9 cellular contexts compared by ENCODE assay signal in genomic region chr1:244449936-244450508, GRCh38. TPM values are rescaled to one million over a fixed set of nuclear protein-coding genes. Genes with fewer than 3 reads are reported as not detected.
A peak's percentile ranks its signal among the peaks of the same experiment; 100 is the strongest.
DNase-seq lines count a peak whose midpoint lies in the region; ATAC-seq and TF ChIP-seq lines count a peak whose summit lies in the region.
"Had no signal": no experiment of that assay in that cellular context is flagged by ENCODE, and none has a peak within 500 bp of the region (broad histone marks: within the 10 kb centered on the region; RNA-seq: fewer than 3 reads in every experiment).

No MANE protein-coding gene starts in this region.

- CTCF ChIA-PET in activated CD4-positive, alpha-beta memory T cell treated with anti-CD3 and anti-CD28 coated beads, Interleukin-2, amount 10 ng/mL, durations not matched to agents 7 days and 5 days (lab: Charles Lee) = interaction anchor here (1.3 kb wide), 1 partner anchor 37 kb away, joined by 3 read pairs; no protein-coding TSS in a partner anchor

- no peaks in the 10 kb centered on the region for H3K27me3 Mint-ChIP-seq in activated CD4-positive, alpha-beta memory T cell treated with anti-CD3 and anti-CD28 coated beads, Interleukin-2, amount 10 ng/mL, durations not matched to agents 7 days and 5 days

- H3K9me3 Mint-ChIP-seq in activated CD4-positive, alpha-beta memory T cell treated with anti-CD3 and anti-CD28 coated beads, Interleukin-2, amount 10 ng/mL, durations not matched to agents 7 days and 5 days = no peaks in the 10 kb centered on the region

- TF ChIP-seq CTCF in stomach (IDR thresholded peaks at IDR 0.05) = no peak

- peak overlapping the region; percentile 93 for H3K27ac Mint-ChIP-seq in activated CD4-positive, alpha-beta memory T cell treated with anti-CD3 and anti-CD28 coated beads, Interleukin-2, amount 10 ng/mL, durations not matched to agents 7 days and 5 days

- POLR2A ChIA-PET in activated CD4-positive, alpha-beta memory T cell treated with anti-CD3 and anti-CD28 coated beads, Interleukin-2, amount 10 ng/mL, durations not matched to agents 7 days and 5 days (lab: Charles Lee) = interaction anchor here (0.7 to 2.8 kb wide), 10 partner anchors 8 to 1195 kb away, joined by 3 to 14 read pairs (median 4); partner anchors contain the start of genes CEP170 and COX20

- no peaks in the 10 kb centered on the region for H3K27me3 ChIP-seq in stomach

- ATAC-seq in GM19351 (IDR thresholded peaks at IDR 0.05; ENCODE audit: unreplicated experiment) = no peak

- H3K36me3 ChIP-seq in stomach = no peaks in the 10 kb centered on the region

- peak overlapping the region; percentile 90 for H3K4me3 Mint-ChIP-seq in activated CD4-positive, alpha-beta memory T cell treated with anti-CD3 and anti-CD28 coated beads, Interleukin-2, amount 10 ng/mL, durations not matched to agents 7 days and 5 days

- H3K9me3 ChIP-seq in iPS-18c (ENCODE audit: control insufficient read depth, insufficient read depth, low read length) (no peaks in the 10 kb centered on the region), stomach (no peaks in the 10 kb centered on the region)

- H3K4me1 Mint-ChIP-seq in activated CD4-positive, alpha-beta memory T cell treated with anti-CD3 and anti-CD28 coated beads, Interleukin-2, amount 10 ng/mL, durations not matched to agents 7 days and 5 days = peaks cover 56% of the 10 kb centered on the region

- WGBS in stomach, 5 donors = 60 to 70% (median 62%) methylated on average over 8 of the region's 8 CpGs

- intact Hi-C loops in stomach (cut with DNase I; ENCODE audit: low total_unique reads) = no loop called here

- peaks cover 42% of the 10 kb centered on the region for H3K36me3 Mint-ChIP-seq in activated CD4-positive, alpha-beta memory T cell treated with anti-CD3 and anti-CD28 coated beads, Interleukin-2, amount 10 ng/mL, durations not matched to agents 7 days and 5 days (ENCODE audit: low read depth)

- H3K4me1 ChIP-seq in stomach = peaks cover 17 to 76% (median 55%) of the 10 kb centered on the region in 4 donors

- H3K27ac ChIP-seq in stomach = peak overlapping the region in 4 of 5 donors; percentile 7 to 98 (median 94)

- DNase-seq in SIG-M5 treated with dmso at 0.1 percent for 504 hours (lab: John Stamatoyannopoulos, UW; ENCODE audit: unreplicated experiment) = peak; percentile 47
- DNase-seq in SIG-M5 (lab: John Stamatoyannopoulos, UW) = no peak
- DNase-seq in activated CD4-positive, alpha-beta memory T cell treated with anti-CD3 and anti-CD28 coated beads, Interleukin-2, amount 10 ng/mL, durations not matched to agents 7 days and 5 days = no peak
- DNase-seq in stomach = no peak
- no peak for DNase-seq in SHP77 treated with DMSO at 0.1 percent for 48 hours (lab: John Stamatoyannopoulos, UW)
- DNase-seq in NAMALWA (ENCODE audit: low spot score) = no peak
- DNase-seq: KG1 had no signal

- H3K4me3 ChIP-seq in iPS-18c (ENCODE audit: insufficient read depth, low read depth, low read length) = peak overlapping the region; percentile 93; the same call in 1 of the 2 replicates
- H3K4me3 ChIP-seq in stomach = peak overlapping the region; percentile 76 to 96 (median 84)

- no peak for TF ChIP-seq POLR2A in stomach (IDR thresholded peaks at IDR 0.05)

- TF ChIP-seq EP300 in stomach (IDR thresholded peaks at IDR 0.05) = no peak

RNA-seq across cellular contexts. Expression of gene ADSS2, which starts 1.7 kb away (rescaled TPM):
- 10 to 100 TPM; 53.7 to 54.2 TPM for total RNA-seq in activated CD4-positive, alpha-beta memory T cell treated with anti-CD3 and anti-CD28 coated beads, Interleukin-2, amount 10 ng/mL, durations not matched to agents 7 days and 5 days
- 10 to 100 TPM; 37.9 to 99.3 (median 57.2) TPM for total RNA-seq in stomach
- 10 to 100 TPM; 20.1 to 33.0 (median 25.0) TPM for polyA plus RNA-seq in stomach

RNA-seq across cellular contexts. Expression of gene CATSPERE, which starts 11.1 kb away (rescaled TPM):
- total RNA-seq in activated CD4-positive, alpha-beta memory T cell treated with anti-CD3 and anti-CD28 coated beads, Interleukin-2, amount 10 ng/mL, durations not matched to agents 7 days and 5 days = under 1 TPM; 0.23 to 0.93 TPM
- total RNA-seq in stomach = 1 to 10 TPM in 1 of 5 donors, under 1 TPM in 1, not detected in 3; 0.89 to 4.6 TPM
- polyA plus RNA-seq in stomach = under 1 TPM in 2 of 3 donors, not detected in 1; 0.31 to 0.38 TPM
